Comparison of ENCODE assay signal across 12 cellular contexts in genomic region chr3:45640091-45640507, GRCh38. TPM values are rescaled to one million over a fixed set of nuclear protein-coding genes. Genes with fewer than 3 reads are reported as not detected.
A peak's percentile ranks its signal among the peaks of the same experiment; 100 is the strongest.
DNase-seq lines count a peak whose midpoint lies in the region; ATAC-seq, FAIRE-seq and TF ChIP-seq lines count a peak whose summit lies in the region.
"Had no signal": no experiment of that assay in that cellular context is flagged by ENCODE, and none has a peak within 500 bp of the region (broad histone marks: within the 10 kb centered on the region; RNA-seq: fewer than 3 reads in every experiment).

No MANE protein-coding gene starts in this region.

- H3K36me3 Mint-ChIP-seq in Caco-2 (ENCODE audit: insufficient read depth, unreplicated experiment): peaks cover 23% of the 10 kb centered on the region
- peaks cover 11% of the 10 kb centered on the region for H3K36me3 Mint-ChIP-seq in neural progenitor cell

- no peak for TF ChIP-seq POLR2A in GM12878 (IDR thresholded peaks at IDR 0.05; ENCODE audit: low read depth, low read length)

- H4K20me1 ChIP-seq in GM12878 (ENCODE audit: control insufficient read depth, insufficient read depth) (peaks cover 11% of the 10 kb centered on the region), osteoblast (ENCODE audit: insufficient read depth, low read length) (no peaks in the 10 kb centered on the region), neural progenitor cell (ENCODE audit: low read depth) (peaks cover 15% of the 10 kb centered on the region)

- H3K79me2 ChIP-seq in GM12878 (ENCODE audit: control insufficient read depth, insufficient read depth, low read length) (peaks cover 19% of the 10 kb centered on the region), osteoblast (ENCODE audit: insufficient read depth, low read length) (peaks cover 69% of the 10 kb centered on the region), neural progenitor cell (ENCODE audit: low read depth) (peaks cover 4% of the 10 kb centered on the region)

- no peak overlapping the region for H3K4me2 ChIP-seq in GM12878 (ENCODE audit: control insufficient read depth, insufficient read depth)
- no peak overlapping the region for H3K4me2 ChIP-seq in osteoblast (ENCODE audit: insufficient read depth, low read length)
- no peak overlapping the region for H3K4me2 ChIP-seq in neural progenitor cell

- H3K27me3 Mint-ChIP-seq in Caco-2 (ENCODE audit: insufficient read depth, unreplicated experiment) (no peaks in the 10 kb centered on the region), neural progenitor cell (ENCODE audit: insufficient read depth, low read depth) (no peaks in the 10 kb centered on the region)

- POLR2A ChIA-PET in Caco-2 (lab: Charles Lee): no interaction called here
- POLR2A ChIA-PET in GM12878 (lab: Charles Lee): no interaction called here

- H3K4me1 ChIP-seq in Caco-2: peaks cover 61% of the 10 kb centered on the region
- peaks cover 7% of the 10 kb centered on the region for H3K4me1 ChIP-seq in GM12878 (ENCODE audit: control insufficient read depth, insufficient read depth, low read length)
- peaks cover 46% of the 10 kb centered on the region for H3K4me1 ChIP-seq in osteoblast (ENCODE audit: insufficient read depth, low read length)
- peaks cover 13% of the 10 kb centered on the region for H3K4me1 ChIP-seq in neural progenitor cell

- BruUV-seq in Caco-2 (replicated peaks; lab: Mats Ljungman, UMichigan) (no TSS peak), GM12878 (replicated peaks; lab: Mats Ljungman, UMichigan) (no TSS peak)

- SMC1A ChIA-PET in GM12878 (lab: Charles Lee; ENCODE audit: uncharacterized antibody, unreplicated experiment): interaction anchor here (1.2 to 1.3 kb wide), 2 partner anchors 9 to 16 kb away, joined by 3 read pairs; no protein-coding TSS in a partner anchor

- peaks cover 17% of the 10 kb centered on the region for H3F3A ChIP-seq in neural progenitor cell (ENCODE audit: low read depth)

- peak; percentile 30 for ATAC-seq in GM12878
- ATAC-seq: foreskin keratinocyte had no signal

- 87% methylated on average over 1 of the region's 1 CpG for WGBS in GM12878 (ENCODE audit: insufficient coverage, insufficient replicate concordance, low lambda C conversion rate, missing lambda C conversion rate)

- H3K4me1 Mint-ChIP-seq in Caco-2 (ENCODE audit: low read depth, unreplicated experiment) (peaks cover 29% of the 10 kb centered on the region), neural progenitor cell (peaks cover 33% of the 10 kb centered on the region)

- CTCF ChIA-PET in Caco-2 (lab: Charles Lee) (no interaction called here), GM12878 (lab: Yijun Ruan, JAX) (interaction anchor here (0.6 kb wide), 1 partner anchor 80 kb away, joined by 3 read pairs; no protein-coding TSS in a partner anchor)

- no peak overlapping the region for H2AFZ ChIP-seq in GM12878 (ENCODE audit: control insufficient read depth, low read depth, low read length)
- H2AFZ ChIP-seq in osteoblast (ENCODE audit: low read length): no peak overlapping the region
- H2AFZ ChIP-seq in neural progenitor cell (replicated peaks): no peak overlapping the region

- H3K27me3 ChIP-seq in Caco-2 (replicated peaks; ENCODE audit: control insufficient read depth, insufficient read depth, low read length) (no peaks in the 10 kb centered on the region), GM12878 (replicated peaks in 1 of 2; ENCODE audit: control insufficient read depth in 2 of 2, insufficient read depth in 2 of 2, low read length in 1 of 2) (no peaks in the 10 kb centered on the region), osteoblast (ENCODE audit: insufficient read depth, low read length) (no peaks in the 10 kb centered on the region), neural progenitor cell (no peaks in the 10 kb centered on the region)
- H3K27me3 ChIP-seq: foreskin keratinocyte had no signal

- H3K9ac ChIP-seq in GM12878 (ENCODE audit: control insufficient read depth, insufficient read depth, low read length): no peak overlapping the region
- H3K9ac ChIP-seq in neural progenitor cell: no peak overlapping the region

- H3K27ac Mint-ChIP-seq in Caco-2 (ENCODE audit: unreplicated experiment) (peak overlapping the region; percentile 59), neural progenitor cell (no peak overlapping the region)

- TF ChIP-seq EP300 in GM12878 (IDR thresholded peaks at IDR 0.05; ENCODE audit: borderline replicate concordance in 1 of 2, control insufficient read depth in 1 of 2, low read depth in 2 of 2, low read length in 2 of 2): no peak

- H3K36me3 ChIP-seq in Caco-2 (ENCODE audit: control insufficient read depth, insufficient read depth, low read length): peaks cover 4% of the 10 kb centered on the region; the same call in 1 of the 2 replicates
- peaks cover 20 to 41% of the 10 kb centered on the region in 2 experiments for H3K36me3 ChIP-seq in GM12878 (ENCODE audit: control insufficient read depth in 2 of 2, insufficient read depth in 2 of 2, low read length in 1 of 2)
- peaks cover 8% of the 10 kb centered on the region for H3K36me3 ChIP-seq in osteoblast (ENCODE audit: insufficient read depth, low read length)
- H3K36me3 ChIP-seq in neural progenitor cell: no peaks in the 10 kb centered on the region

- H3K9me3 Mint-ChIP-seq in Caco-2 (ENCODE audit: unreplicated experiment): no peaks in the 10 kb centered on the region
- no peaks in the 10 kb centered on the region for H3K9me3 Mint-ChIP-seq in neural progenitor cell

- DNase-seq in Caco-2: no peak
- peak; percentile 52 to 89 for DNase-seq in NOMO-1 (lab: John Stamatoyannopoulos, UW; ENCODE audit: unreplicated experiment in 2 of 2)
- no peak for DNase-seq in GM12878 (ENCODE audit: low read depth, low spot score)
- DNase-seq in osteoblast (ENCODE audit: insufficient read length, low spot score, missing footprints): no peak
- DNase-seq in neural progenitor cell (ENCODE audit: low spot score): no peak
- no peak for DNase-seq in hepatic stellate cell (ENCODE audit: low spot score)
- DNase-seq in EL: no peak
- no peak for DNase-seq in NAMALWA (ENCODE audit: low spot score)
- DNase-seq: foreskin keratinocyte; stimulated activated CD4-positive, alpha-beta T cell treated with anti-CD3 and anti-CD28 coated beads, Interleukin-1b, Interleukin-23, amount 100 ng/mL, for 48 hours had no signal

- no peak overlapping the region for H3K4me3 Mint-ChIP-seq in Caco-2 (ENCODE audit: unreplicated experiment)
- H3K4me3 Mint-ChIP-seq in neural progenitor cell: no peak overlapping the region

- in situ Hi-C loops in GM12878 (cut with MboI): no loop called here

- H3K9me3 ChIP-seq in Caco-2 (no peaks in the 10 kb centered on the region), GM12878 (replicated peaks; ENCODE audit: control insufficient read depth, insufficient read depth, low read length) (no peaks in the 10 kb centered on the region), osteoblast (ENCODE audit: low read depth, low read length) (no peaks in the 10 kb centered on the region), neural progenitor cell (ENCODE audit: low read depth) (no peaks in the 10 kb centered on the region)

- H3K27ac ChIP-seq in GM12878 (ENCODE audit: control insufficient read depth, insufficient read depth) (peak overlapping the region; percentile 37; the same call in 1 of the 2 replicates), osteoblast (ENCODE audit: low read depth, low read length) (peak overlapping the region; percentile 42), neural progenitor cell (no peak overlapping the region)
- H3K27ac ChIP-seq: foreskin keratinocyte, HL-60 had no signal

- no peak for TF ChIP-seq RAD21 in GM12878 (IDR thresholded peaks at IDR 0.05; ENCODE audit: insufficient read depth, low read depth, low read length)

- no peak overlapping the region for H3K4me3 ChIP-seq in Caco-2 (ENCODE audit: low read depth, low read length)
- H3K4me3 ChIP-seq in GM12878: no peak overlapping the region
- H3K4me3 ChIP-seq in osteoblast (ENCODE audit: insufficient read depth, low read length): no peak overlapping the region
- no peak overlapping the region for H3K4me3 ChIP-seq in neural progenitor cell

- no peak for TF ChIP-seq CTCF in Caco-2 (IDR thresholded peaks at IDR 0.05; ENCODE audit: insufficient read depth in 1 of 2, low read depth in 1 of 2, low read length in 1 of 2, severe bottlenecking in 1 of 2, unreplicated experiment in 1 of 2)
- TF ChIP-seq CTCF in GM12878 (IDR thresholded peaks at IDR 0.05 in 2 of 3, conservative IDR thresholded peaks at IDR 0.05 in 1 of 3; ENCODE audit: control insufficient read depth in 2 of 3, extremely low read depth in 1 of 3, insufficient read depth in 1 of 3, low read depth in 3 of 3, low read length in 3 of 3): no peak
- no peak for TF ChIP-seq CTCF in osteoblast (IDR thresholded peaks at IDR 0.05; ENCODE audit: extremely low read depth, low read depth, low read length)
- TF ChIP-seq CTCF in neural progenitor cell (IDR thresholded peaks at IDR 0.05): no peak

- RAD21 ChIA-PET in GM12878 (lab: Charles Lee; ENCODE audit: unreplicated experiment): no interaction called here

- no peak for FAIRE-seq in GM12878 (lab: Jason Lieb, UNC)
- FAIRE-seq: D721Med had no signal

- intact Hi-C loops in Caco-2 (cut with micrococcal nuclease; ENCODE audit: unreplicated experiment) (no loop called here), GM12878 (cut with micrococcal nuclease; ENCODE audit: unreplicated experiment) (no loop called here)

RNA-seq across cellular contexts. Expression of gene LIMD1, which starts 45.5 kb away (rescaled TPM):
- total RNA-seq in Caco-2 (2022) (28.4 and 31.3 TPM in 2 replicates), GM12878 (2014; rRNA removed) (26.4 and 27.3 TPM in 2 replicates), GM12878 (2014; rRNA removed; fragmentation: Illumina TruSeq; extraction: Trizol) (21.5 and 21.7 TPM in 2 replicates), GM12878 (2021) (47.2 and 54.5 TPM in 2 replicates), osteoblast (14.4 and 17.4 TPM in 2 replicates), neural progenitor cell (ENCODE audit: low replicate concordance) (10.0 and 14.8 TPM in 2 replicates)
- 181 and 205 TPM in 2 replicates for total RNA-seq in GM12878 (2013; cell fraction: nucleolus; rRNA removed)
- 17.9 TPM for polyA plus RNA-seq in GM12878 (2011; ENCODE audit: low read depth)
- polyA plus RNA-seq in GM12878 (2011; rRNA removed) (32.2 and 43.1 TPM in 2 replicates), GM12878 (2014; fragmentation: Illumina TruSeq; extraction: Trizol) (19.8 and 23.7 TPM in 2 replicates), GM12878 (2014; fragmentation: Nextera tagmentation; extraction: Ambion mirVana) (1 to 10 TPM; 1.7 to 2.9 TPM), GM12878 (2014; rRNA removed) (37.6 and 37.8 TPM in 2 replicates), GM12878 (2016; fragmentation: Nextera tagmentation; extraction: Ambion mirVana) (10 to 100 TPM; 20.5 to 23.3 TPM)
- 44.6 and 49.4 TPM in 2 replicates for polyA plus RNA-seq in GM12878 (2011; cell fraction: cytosol; rRNA removed)
- 123 and 153 TPM in 2 replicates for polyA plus RNA-seq in GM12878 (2011; cell fraction: nucleus; rRNA removed)
- 34.5 and 37.3 TPM in 2 replicates for polyA plus RNA-seq in GM12878 (2012)
- polyA minus RNA-seq in GM12878 (2011; rRNA and poly(A)+ RNA removed): 54.3 and 118 TPM in 2 replicates
- 32.5 and 37.2 TPM in 2 replicates for polyA minus RNA-seq in GM12878 (2011; cell fraction: cytosol; rRNA and poly(A)+ RNA removed)
- polyA minus RNA-seq in GM12878 (2011; cell fraction: nucleus; rRNA and poly(A)+ RNA removed): 45.0 and 74.1 TPM in 2 replicates

RNA-seq across cellular contexts. Expression of gene SACM1L, which starts 49.1 kb away (rescaled TPM):
- total RNA-seq in Caco-2 (2022): 51.0 and 53.5 TPM in 2 replicates
- 184 and 189 TPM in 2 replicates for total RNA-seq in GM12878 (2013; cell fraction: nucleolus; rRNA removed)
- 27.7 and 31.1 TPM in 2 replicates for total RNA-seq in GM12878 (2014; rRNA removed)
- total RNA-seq in GM12878 (2014; rRNA removed; fragmentation: Illumina TruSeq; extraction: Trizol): 26.8 and 32.0 TPM in 2 replicates
- 33.0 and 33.1 TPM in 2 replicates for total RNA-seq in GM12878 (2021)
- polyA plus RNA-seq in GM12878 (2011; ENCODE audit: low read depth): 10.2 TPM
- 48.3 and 65.0 TPM in 2 replicates for polyA plus RNA-seq in GM12878 (2011; rRNA removed)
- polyA plus RNA-seq in GM12878 (2011; cell fraction: cytosol; rRNA removed): 12.2 and 12.4 TPM in 2 replicates
- polyA plus RNA-seq in GM12878 (2011; cell fraction: nucleus; rRNA removed): 62.5 and 63.6 TPM in 2 replicates
- polyA plus RNA-seq in GM12878 (2012): 17.8 and 20.9 TPM in 2 replicates
- 28.4 and 34.2 TPM in 2 replicates for polyA plus RNA-seq in GM12878 (2014; fragmentation: Illumina TruSeq; extraction: Trizol)
- 10 to 100 TPM; 16.5 to 20.7 TPM for polyA plus RNA-seq in GM12878 (2014; fragmentation: Nextera tagmentation; extraction: Ambion mirVana)
- polyA plus RNA-seq in GM12878 (2014; rRNA removed): 28.6 and 33.2 TPM in 2 replicates
- 10 to 100 TPM; 29.3 to 31.1 TPM for polyA plus RNA-seq in GM12878 (2016; fragmentation: Nextera tagmentation; extraction: Ambion mirVana)
- polyA minus RNA-seq in GM12878 (2011; rRNA and poly(A)+ RNA removed): 35.0 and 50.7 TPM in 2 replicates
- polyA minus RNA-seq in GM12878 (2011; cell fraction: cytosol; rRNA and poly(A)+ RNA removed): 21.6 and 26.4 TPM in 2 replicates
- 56.2 and 78.6 TPM in 2 replicates for polyA minus RNA-seq in GM12878 (2011; cell fraction: nucleus; rRNA and poly(A)+ RNA removed)
- 28.6 and 39.5 TPM in 2 replicates for total RNA-seq in osteoblast
- total RNA-seq in neural progenitor cell (ENCODE audit: low replicate concordance): 46.7 and 61.8 TPM in 2 replicates

Comparison
In these comparisons a context has a peak if more than half of its experiments do, and no peak if none do; other contexts are left out.
1. DNase-seq: peak in NOMO-1 (2 of 2); none in Caco-2 (0 of 2), GM12878 (single experiment), osteoblast (single experiment), neural progenitor cell (single experiment), hepatic stellate cell (single experiment), EL (single experiment) and NAMALWA (single experiment).